In the genomic region with DNA sequence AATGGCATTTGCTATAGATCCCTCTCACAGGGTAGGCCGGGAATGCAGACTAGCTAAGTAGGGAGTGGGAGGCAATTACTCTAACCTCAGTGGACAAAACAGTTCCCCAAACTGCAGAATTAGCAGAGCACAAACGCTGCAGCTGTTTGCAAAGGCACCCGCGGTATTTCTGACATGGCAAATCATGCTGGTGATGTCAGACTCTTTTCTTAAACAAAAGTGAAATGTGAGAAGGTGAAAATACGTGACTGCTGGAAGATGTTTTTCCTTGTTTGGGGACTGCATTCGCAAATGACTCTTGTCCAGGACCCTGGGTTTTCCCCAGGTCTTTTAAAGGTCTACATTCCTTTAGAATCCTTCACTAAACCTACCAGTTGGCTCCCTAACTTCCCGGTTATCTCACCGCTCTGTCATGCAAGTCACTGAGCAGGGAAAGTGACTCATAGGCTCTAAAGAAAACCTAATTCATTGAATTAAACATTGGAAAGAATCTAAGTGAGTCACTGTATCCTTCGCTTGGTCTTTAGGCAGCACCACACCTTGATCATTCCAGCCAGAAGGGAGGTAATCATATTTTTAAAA, we compare ENCODE assay signal across 1 cellular context.
TF ChIP-seq lines count a peak whose summit lies in the region.

No MANE protein-coding gene starts in this region.

TF ChIP-seq in HEK293, 187 proteins besides CTCF, POLR2A, EP300 and RAD21 (continued from another document and continues in another):
- TF ChIP-seq, protein P1, sequence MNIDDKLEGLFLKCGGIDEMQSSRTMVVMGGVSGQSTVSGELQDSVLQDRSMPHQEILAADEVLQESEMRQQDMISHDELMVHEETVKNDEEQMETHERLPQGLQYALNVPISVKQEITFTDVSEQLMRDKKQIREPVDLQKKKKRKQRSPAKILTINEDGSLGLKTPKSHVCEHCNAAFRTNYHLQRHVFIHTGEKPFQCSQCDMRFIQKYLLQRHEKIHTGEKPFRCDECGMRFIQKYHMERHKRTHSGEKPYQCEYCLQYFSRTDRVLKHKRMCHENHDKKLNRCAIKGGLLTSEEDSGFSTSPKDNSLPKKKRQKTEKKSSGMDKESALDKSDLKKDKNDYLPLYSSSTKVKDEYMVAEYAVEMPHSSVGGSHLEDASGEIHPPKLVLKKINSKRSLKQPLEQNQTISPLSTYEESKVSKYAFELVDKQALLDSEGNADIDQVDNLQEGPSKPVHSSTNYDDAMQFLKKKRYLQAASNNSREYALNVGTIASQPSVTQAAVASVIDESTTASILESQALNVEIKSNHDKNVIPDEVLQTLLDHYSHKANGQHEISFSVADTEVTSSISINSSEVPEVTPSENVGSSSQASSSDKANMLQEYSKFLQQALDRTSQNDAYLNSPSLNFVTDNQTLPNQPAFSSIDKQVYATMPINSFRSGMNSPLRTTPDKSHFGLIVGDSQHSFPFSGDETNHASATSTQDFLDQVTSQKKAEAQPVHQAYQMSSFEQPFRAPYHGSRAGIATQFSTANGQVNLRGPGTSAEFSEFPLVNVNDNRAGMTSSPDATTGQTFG (tag by site-specific recombination; IDR thresholded peaks at IDR 0.05; ENCODE audit: borderline replicate concordance), result no peak
- TF ChIP-seq, protein P2, sequence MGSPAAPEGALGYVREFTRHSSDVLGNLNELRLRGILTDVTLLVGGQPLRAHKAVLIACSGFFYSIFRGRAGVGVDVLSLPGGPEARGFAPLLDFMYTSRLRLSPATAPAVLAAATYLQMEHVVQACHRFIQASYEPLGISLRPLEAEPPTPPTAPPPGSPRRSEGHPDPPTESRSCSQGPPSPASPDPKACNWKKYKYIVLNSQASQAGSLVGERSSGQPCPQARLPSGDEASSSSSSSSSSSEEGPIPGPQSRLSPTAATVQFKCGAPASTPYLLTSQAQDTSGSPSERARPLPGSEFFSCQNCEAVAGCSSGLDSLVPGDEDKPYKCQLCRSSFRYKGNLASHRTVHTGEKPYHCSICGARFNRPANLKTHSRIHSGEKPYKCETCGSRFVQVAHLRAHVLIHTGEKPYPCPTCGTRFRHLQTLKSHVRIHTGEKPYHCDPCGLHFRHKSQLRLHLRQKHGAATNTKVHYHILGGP (tag by site-specific recombination; IDR thresholded peaks at IDR 0.05), result no peak
- TF ChIP-seq REPIN1 (tag by site-specific recombination; IDR thresholded peaks at IDR 0.05; ENCODE audit: low read depth) (no peak), ZNF248 (tag by site-specific recombination; IDR thresholded peaks at IDR 0.05) (no peak), IKZF3 (tag by site-specific recombination; IDR thresholded peaks at IDR 0.05) (peak; percentile 89), ZNF214 (tag by site-specific recombination; IDR thresholded peaks at IDR 0.05; ENCODE audit: borderline replicate concordance) (no peak), ZNF175 (tag by site-specific recombination; IDR thresholded peaks at IDR 0.05) (no peak), ZNF76 (tag by site-specific recombination; IDR thresholded peaks at IDR 0.05; ENCODE audit: borderline replicate concordance, low read depth) (0 out of 2 replicates have a peak, but pooled peaks have one; percentile 25), ZNF138 (tag by site-specific recombination; IDR thresholded peaks at IDR 0.05; ENCODE audit: borderline replicate concordance) (no peak), ZNF341 (tag by site-specific recombination; IDR thresholded peaks at IDR 0.05; ENCODE audit: low read depth) (no peak), ZFP41 (tag by site-specific recombination; IDR thresholded peaks at IDR 0.05; ENCODE audit: borderline replicate concordance) (no peak), SCRT2 (tag by site-specific recombination; IDR thresholded peaks at IDR 0.05) (peak; percentile 52), ZNF548 (tag by site-specific recombination; IDR thresholded peaks at IDR 0.05) (no peak), ZNF302 (tag by site-specific recombination; IDR thresholded peaks at IDR 0.05; ENCODE audit: low read depth) (no peak), ZBTB20 (tag by site-specific recombination; IDR thresholded peaks at IDR 0.05) (no peak), ZNF558 (tag by site-specific recombination; IDR thresholded peaks at IDR 0.05) (peak; percentile 81; the same call in 1 of the 2 replicates), ZNF837 (tag by site-specific recombination; IDR thresholded peaks at IDR 0.05) (no peak), BCL11A (tag by site-specific recombination; IDR thresholded peaks at IDR 0.05; ENCODE audit: low read depth) (peak; percentile 70; the same call in 1 of the 2 replicates), ZNF184 (tag by site-specific recombination; IDR thresholded peaks at IDR 0.05) (peak; percentile 55; the same call in 1 of the 2 replicates), ZNF274 (IDR thresholded peaks at IDR 0.05; ENCODE audit: low read length) (no peak), ZNF274 (tag by site-specific recombination; IDR thresholded peaks at IDR 0.05; ENCODE audit: borderline replicate concordance) (no peak), ZNF555 (tag by site-specific recombination; conservative IDR thresholded peaks at IDR 0.05) (no peak), KLF7 (tag by site-specific recombination; IDR thresholded peaks at IDR 0.05; ENCODE audit: borderline replicate concordance) (no peak)
- TF ChIP-seq, protein P3, sequence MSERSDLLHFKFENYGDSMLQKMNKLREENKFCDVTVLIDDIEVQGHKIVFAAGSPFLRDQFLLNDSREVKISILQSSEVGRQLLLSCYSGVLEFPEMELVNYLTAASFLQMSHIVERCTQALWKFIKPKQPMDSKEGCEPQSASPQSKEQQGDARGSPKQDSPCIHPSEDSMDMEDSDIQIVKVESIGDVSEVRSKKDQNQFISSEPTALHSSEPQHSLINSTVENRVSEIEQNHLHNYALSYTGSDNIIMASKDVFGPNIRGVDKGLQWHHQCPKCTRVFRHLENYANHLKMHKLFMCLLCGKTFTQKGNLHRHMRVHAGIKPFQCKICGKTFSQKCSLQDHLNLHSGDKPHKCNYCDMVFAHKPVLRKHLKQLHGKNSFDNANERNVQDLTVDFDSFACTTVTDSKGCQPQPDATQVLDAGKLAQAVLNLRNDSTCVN (tag by site-specific recombination; optimal IDR thresholded peaks at IDR 0.05), result peak; percentile 20
- TF ChIP-seq, protein P4, sequence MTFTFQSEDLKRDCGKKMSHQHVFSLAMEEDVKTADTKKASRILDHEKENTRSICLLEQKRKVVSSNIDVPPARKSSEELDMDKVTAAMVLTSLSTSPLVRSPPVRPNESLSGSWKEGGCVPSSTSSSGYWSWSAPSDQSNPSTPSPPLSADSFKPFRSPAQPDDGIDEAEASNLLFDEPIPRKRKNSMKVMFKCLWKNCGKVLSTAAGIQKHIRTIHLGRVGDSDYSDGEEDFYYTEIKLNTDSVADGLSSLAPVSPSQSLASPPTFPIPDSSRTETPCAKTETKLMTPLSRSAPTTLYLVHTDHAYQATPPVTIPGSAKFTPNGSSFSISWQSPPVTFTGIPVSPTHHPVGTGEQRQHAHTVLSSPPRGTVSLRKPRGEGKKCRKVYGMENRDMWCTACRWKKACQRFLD (tag by site-specific recombination; IDR thresholded peaks at IDR 0.05), result no peak
- TF ChIP-seq, protein P5, sequence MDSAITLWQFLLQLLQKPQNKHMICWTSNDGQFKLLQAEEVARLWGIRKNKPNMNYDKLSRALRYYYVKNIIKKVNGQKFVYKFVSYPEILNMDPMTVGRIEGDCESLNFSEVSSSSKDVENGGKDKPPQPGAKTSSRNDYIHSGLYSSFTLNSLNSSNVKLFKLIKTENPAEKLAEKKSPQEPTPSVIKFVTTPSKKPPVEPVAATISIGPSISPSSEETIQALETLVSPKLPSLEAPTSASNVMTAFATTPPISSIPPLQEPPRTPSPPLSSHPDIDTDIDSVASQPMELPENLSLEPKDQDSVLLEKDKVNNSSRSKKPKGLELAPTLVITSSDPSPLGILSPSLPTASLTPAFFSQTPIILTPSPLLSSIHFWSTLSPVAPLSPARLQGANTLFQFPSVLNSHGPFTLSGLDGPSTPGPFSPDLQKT (IDR thresholded peaks at IDR 0.05; ENCODE audit: borderline replicate concordance, low read depth, low read length), result no peak
- TF ChIP-seq, protein P6, sequence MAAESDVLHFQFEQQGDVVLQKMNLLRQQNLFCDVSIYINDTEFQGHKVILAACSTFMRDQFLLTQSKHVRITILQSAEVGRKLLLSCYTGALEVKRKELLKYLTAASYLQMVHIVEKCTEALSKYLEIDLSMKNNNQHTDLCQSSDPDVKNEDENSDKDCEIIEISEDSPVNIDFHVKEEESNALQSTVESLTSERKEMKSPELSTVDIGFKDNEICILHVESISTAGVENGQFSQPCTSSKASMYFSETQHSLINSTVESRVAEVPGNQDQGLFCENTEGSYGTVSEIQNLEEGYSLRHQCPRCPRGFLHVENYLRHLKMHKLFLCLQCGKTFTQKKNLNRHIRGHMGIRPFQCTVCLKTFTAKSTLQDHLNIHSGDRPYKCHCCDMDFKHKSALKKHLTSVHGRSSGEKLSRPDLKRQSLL (tag by site-specific recombination; IDR thresholded peaks at IDR 0.05), result no peak
- TF ChIP-seq, protein P7, sequence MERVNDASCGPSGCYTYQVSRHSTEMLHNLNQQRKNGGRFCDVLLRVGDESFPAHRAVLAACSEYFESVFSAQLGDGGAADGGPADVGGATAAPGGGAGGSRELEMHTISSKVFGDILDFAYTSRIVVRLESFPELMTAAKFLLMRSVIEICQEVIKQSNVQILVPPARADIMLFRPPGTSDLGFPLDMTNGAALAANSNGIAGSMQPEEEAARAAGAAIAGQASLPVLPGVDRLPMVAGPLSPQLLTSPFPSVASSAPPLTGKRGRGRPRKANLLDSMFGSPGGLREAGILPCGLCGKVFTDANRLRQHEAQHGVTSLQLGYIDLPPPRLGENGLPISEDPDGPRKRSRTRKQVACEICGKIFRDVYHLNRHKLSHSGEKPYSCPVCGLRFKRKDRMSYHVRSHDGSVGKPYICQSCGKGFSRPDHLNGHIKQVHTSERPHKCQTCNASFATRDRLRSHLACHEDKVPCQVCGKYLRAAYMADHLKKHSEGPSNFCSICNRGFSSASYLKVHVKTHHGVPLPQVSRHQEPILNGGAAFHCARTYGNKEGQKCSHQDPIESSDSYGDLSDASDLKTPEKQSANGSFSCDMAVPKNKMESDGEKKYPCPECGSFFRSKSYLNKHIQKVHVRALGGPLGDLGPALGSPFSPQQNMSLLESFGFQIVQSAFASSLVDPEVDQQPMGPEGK (tag by site-specific recombination; IDR thresholded peaks at IDR 0.05), result no peak; the same call in 1 of the 2 replicates
- TF ChIP-seq, protein P8, sequence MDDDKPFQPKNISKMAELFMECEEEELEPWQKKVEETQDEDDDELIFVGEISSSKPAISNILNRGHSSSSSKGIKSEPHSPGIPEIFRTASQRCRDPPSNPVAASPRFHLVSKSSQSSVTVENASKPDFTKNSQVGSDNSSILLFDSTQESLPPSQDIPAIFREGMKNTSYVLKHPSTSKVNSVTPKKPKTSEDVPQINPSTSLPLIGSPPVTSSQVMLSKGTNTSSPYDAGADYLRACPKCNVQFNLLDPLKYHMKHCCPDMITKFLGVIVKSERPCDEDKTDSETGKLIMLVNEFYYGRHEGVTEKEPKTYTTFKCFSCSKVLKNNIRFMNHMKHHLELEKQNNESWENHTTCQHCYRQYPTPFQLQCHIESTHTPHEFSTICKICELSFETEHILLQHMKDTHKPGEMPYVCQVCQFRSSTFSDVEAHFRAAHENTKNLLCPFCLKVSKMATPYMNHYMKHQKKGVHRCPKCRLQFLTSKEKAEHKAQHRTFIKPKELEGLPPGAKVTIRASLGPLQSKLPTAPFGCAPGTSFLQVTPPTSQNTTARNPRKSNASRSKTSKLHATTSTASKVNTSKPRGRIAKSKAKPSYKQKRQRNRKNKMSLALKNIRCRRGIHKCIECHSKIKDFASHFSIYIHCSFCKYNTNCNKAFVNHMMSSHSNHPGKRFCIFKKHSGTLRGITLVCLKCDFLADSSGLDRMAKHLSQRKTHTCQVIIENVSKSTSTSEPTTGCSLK (tag by site-specific recombination; IDR thresholded peaks at IDR 0.05), result no peak
- TF ChIP-seq, protein P9, sequence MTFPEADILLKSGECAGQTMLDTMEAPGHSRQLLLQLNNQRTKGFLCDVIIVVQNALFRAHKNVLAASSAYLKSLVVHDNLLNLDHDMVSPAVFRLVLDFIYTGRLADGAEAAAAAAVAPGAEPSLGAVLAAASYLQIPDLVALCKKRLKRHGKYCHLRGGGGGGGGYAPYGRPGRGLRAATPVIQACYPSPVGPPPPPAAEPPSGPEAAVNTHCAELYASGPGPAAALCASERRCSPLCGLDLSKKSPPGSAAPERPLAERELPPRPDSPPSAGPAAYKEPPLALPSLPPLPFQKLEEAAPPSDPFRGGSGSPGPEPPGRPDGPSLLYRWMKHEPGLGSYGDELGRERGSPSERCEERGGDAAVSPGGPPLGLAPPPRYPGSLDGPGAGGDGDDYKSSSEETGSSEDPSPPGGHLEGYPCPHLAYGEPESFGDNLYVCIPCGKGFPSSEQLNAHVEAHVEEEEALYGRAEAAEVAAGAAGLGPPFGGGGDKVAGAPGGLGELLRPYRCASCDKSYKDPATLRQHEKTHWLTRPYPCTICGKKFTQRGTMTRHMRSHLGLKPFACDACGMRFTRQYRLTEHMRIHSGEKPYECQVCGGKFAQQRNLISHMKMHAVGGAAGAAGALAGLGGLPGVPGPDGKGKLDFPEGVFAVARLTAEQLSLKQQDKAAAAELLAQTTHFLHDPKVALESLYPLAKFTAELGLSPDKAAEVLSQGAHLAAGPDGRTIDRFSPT (tag by site-specific recombination; IDR thresholded peaks at IDR 0.05), result peak; percentile 87
- TF ChIP-seq, protein P10, sequence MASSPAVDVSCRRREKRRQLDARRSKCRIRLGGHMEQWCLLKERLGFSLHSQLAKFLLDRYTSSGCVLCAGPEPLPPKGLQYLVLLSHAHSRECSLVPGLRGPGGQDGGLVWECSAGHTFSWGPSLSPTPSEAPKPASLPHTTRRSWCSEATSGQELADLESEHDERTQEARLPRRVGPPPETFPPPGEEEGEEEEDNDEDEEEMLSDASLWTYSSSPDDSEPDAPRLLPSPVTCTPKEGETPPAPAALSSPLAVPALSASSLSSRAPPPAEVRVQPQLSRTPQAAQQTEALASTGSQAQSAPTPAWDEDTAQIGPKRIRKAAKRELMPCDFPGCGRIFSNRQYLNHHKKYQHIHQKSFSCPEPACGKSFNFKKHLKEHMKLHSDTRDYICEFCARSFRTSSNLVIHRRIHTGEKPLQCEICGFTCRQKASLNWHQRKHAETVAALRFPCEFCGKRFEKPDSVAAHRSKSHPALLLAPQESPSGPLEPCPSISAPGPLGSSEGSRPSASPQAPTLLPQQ (tag by site-specific recombination; IDR thresholded peaks at IDR 0.05), result no peak; the same call in none of the 2 replicates
- TF ChIP-seq, protein P11, sequence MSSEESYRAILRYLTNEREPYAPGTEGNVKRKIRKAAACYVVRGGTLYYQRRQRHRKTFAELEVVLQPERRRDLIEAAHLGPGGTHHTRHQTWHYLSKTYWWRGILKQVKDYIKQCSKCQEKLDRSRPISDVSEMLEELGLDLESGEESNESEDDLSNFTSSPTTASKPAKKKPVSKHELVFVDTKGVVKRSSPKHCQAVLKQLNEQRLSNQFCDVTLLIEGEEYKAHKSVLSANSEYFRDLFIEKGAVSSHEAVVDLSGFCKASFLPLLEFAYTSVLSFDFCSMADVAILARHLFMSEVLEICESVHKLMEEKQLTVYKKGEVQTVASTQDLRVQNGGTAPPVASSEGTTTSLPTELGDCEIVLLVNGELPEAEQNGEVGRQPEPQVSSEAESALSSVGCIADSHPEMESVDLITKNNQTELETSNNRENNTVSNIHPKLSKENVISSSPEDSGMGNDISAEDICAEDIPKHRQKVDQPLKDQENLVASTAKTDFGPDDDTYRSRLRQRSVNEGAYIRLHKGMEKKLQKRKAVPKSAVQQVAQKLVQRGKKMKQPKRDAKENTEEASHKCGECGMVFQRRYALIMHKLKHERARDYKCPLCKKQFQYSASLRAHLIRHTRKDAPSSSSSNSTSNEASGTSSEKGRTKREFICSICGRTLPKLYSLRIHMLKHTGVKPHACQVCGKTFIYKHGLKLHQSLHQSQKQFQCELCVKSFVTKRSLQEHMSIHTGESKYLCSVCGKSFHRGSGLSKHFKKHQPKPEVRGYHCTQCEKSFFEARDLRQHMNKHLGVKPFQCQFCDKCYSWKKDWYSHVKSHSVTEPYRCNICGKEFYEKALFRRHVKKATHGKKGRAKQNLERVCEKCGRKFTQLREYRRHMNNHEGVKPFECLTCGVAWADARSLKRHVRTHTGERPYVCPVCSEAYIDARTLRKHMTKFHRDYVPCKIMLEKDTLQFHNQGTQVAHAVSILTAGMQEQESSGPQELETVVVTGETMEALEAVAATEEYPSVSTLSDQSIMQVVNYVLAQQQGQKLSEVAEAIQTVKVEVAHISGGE (tag by site-specific recombination; conservative IDR thresholded peaks at IDR 0.05; ENCODE audit: low read depth), result no peak
